Comparison of ENCODE assay signal across 9 cellular contexts in genomic region chr2:177242136-177242987, GRCh38. TPM values are rescaled to one million over a fixed set of nuclear protein-coding genes. Genes with fewer than 3 reads are reported as not detected.
DNase-seq lines count a peak whose midpoint lies in the region; ATAC-seq and TF ChIP-seq lines count a peak whose summit lies in the region.
"Had no signal": no experiment of that assay in that cellular context is flagged by ENCODE, and none has a peak within 500 bp of the region (broad histone marks: within the 10 kb centered on the region; RNA-seq: fewer than 3 reads in every experiment).

No MANE protein-coding gene starts in this region.

- peaks cover 97% of the 10 kb centered on the region for H3K79me2 ChIP-seq in SK-N-SH (ENCODE audit: insufficient read depth)

- H3K4me1 Mint-ChIP-seq in natural killer cell treated with Interleukin-12 subunit alpha and Interleukin-12 subunit beta and Interleukin-15 and Interleukin-18, amount 100 ng/mL, for 72 hours (ENCODE audit: low read depth in 2 of 2), result peaks cover 63 to 74% of the 10 kb centered on the region in 2 donors

- no peak for ATAC-seq in natural killer cell treated with Interleukin-12 subunit alpha and Interleukin-12 subunit beta and Interleukin-15 and Interleukin-18, amount 100 ng/mL, for 72 hours
- no peak for ATAC-seq in HG02870 (IDR thresholded peaks at IDR 0.05; ENCODE audit: unreplicated experiment)

- no peak for TF ChIP-seq RAD21 in SK-N-SH (IDR thresholded peaks at IDR 0.05; ENCODE audit: low read length)

- H3K27me3 Mint-ChIP-seq in natural killer cell treated with Interleukin-12 subunit alpha and Interleukin-12 subunit beta and Interleukin-15 and Interleukin-18, amount 100 ng/mL, for 72 hours, result no peaks in the 10 kb centered on the region

- peaks cover 0 to 6% of the 10 kb centered on the region in 2 experiments for H3K36me3 ChIP-seq in SK-N-SH (replicated peaks in 1 of 2; ENCODE audit: control insufficient read depth in 1 of 2, insufficient read depth in 2 of 2, low read length in 1 of 2)

- CTCF ChIA-PET in SK-N-SH (lab: Yijun Ruan, JAX), result interaction anchor here (1.3 to 3.2 kb wide), 2 partner anchors 22 to 78 kb away, joined by 4 to 16 read pairs; partner anchors contain the start of gene NFE2L2

- TF ChIP-seq CTCF in SK-N-SH (IDR thresholded peaks at IDR 0.05) (no peak), GM20000 (IDR thresholded peaks at IDR 0.05; ENCODE audit: extremely low read depth, missing control alignments) (no peak)

- H3K27me3 ChIP-seq in SK-N-SH (ENCODE audit: insufficient read depth), result no peaks in the 10 kb centered on the region

- DNase-seq in A172 (ENCODE audit: low spot score) (peak; percentile 90), GM04504 (ENCODE audit: low read depth) (peak; percentile 90), SK-N-SH (peak; percentile 25), epithelial cell of prostate (ENCODE audit: low read depth, low spot score) (no peak), GM20000 (ENCODE audit: low spot score) (no peak)
- no peak for DNase-seq in natural killer cell treated with Interleukin-12 subunit alpha and Interleukin-12 subunit beta and Interleukin-15 and Interleukin-18, amount 100 ng/mL, for 72 hours (ENCODE audit: low spot score)
- DNase-seq in stimulated activated CD4-positive, alpha-beta T cell treated with anti-CD3 and anti-CD28 coated beads, Interleukin-12 subunit alpha, Interleukin-12 subunit beta, amount 100 ng/mL, for 4 hours, result no peak

- H3K36me3 Mint-ChIP-seq in natural killer cell treated with Interleukin-12 subunit alpha and Interleukin-12 subunit beta and Interleukin-15 and Interleukin-18, amount 100 ng/mL, for 72 hours, result peaks cover 6% of the 10 kb centered on the region

- H3K27ac ChIP-seq in SK-N-SH (ENCODE audit: low read depth in 2 of 2, low read length in 1 of 2) (peak overlapping the region; percentile 94 to 98), epithelial cell of prostate (peak overlapping the region; percentile 98)

- POLR2A ChIA-PET in SK-N-SH (lab: Yijun Ruan, JAX), result no interaction called here

- no peaks in the 10 kb centered on the region for H3K9me3 ChIP-seq in SK-N-SH

- no peaks in the 10 kb centered on the region for H3K9me3 Mint-ChIP-seq in natural killer cell treated with Interleukin-12 subunit alpha and Interleukin-12 subunit beta and Interleukin-15 and Interleukin-18, amount 100 ng/mL, for 72 hours
- H3K9me3 Mint-ChIP-seq: neural crest cell had no signal

- peak overlapping the region; percentile 83 to 86 for H3K27ac Mint-ChIP-seq in natural killer cell treated with Interleukin-12 subunit alpha and Interleukin-12 subunit beta and Interleukin-15 and Interleukin-18, amount 100 ng/mL, for 72 hours

- H3K9ac ChIP-seq in SK-N-SH, result peak overlapping the region; percentile 70

- H3K9me2 ChIP-seq in SK-N-SH, result no peaks in the 10 kb centered on the region

- peak overlapping the region; percentile 67 for H3K4me2 ChIP-seq in SK-N-SH

- peaks cover 34% of the 10 kb centered on the region for H3F3A ChIP-seq in SK-N-SH (replicated peaks; ENCODE audit: insufficient read depth)

- WGBS in SK-N-SH (ENCODE audit: low lambda C conversion rate), result 11% methylated on average over 5 of the region's 5 CpGs

- peaks cover 19% of the 10 kb centered on the region for H4K20me1 ChIP-seq in SK-N-SH (ENCODE audit: insufficient read depth)

- H3K4me3 ChIP-seq in SK-N-SH (ENCODE audit: low read depth in 2 of 2, low read length in 1 of 2), result peak overlapping the region; percentile 26 to 46; a peak in 3 of 4 replicates

- peak overlapping the region; percentile 81 for H3K4me3 Mint-ChIP-seq in natural killer cell treated with Interleukin-12 subunit alpha and Interleukin-12 subunit beta and Interleukin-15 and Interleukin-18, amount 100 ng/mL, for 72 hours
- H3K4me3 Mint-ChIP-seq: neural crest cell had no signal

- peaks cover 45 to 62% of the 10 kb centered on the region in 2 experiments for H3K4me1 ChIP-seq in SK-N-SH (ENCODE audit: control insufficient read depth in 1 of 2, insufficient read depth in 2 of 2, low read depth in 1 of 2, low read length in 1 of 2)

- no peak overlapping the region for H2AFZ ChIP-seq in SK-N-SH (ENCODE audit: low read depth)

- peak; percentile 43 to 80; a peak in 3 of 4 replicates for TF ChIP-seq EP300 in SK-N-SH (IDR thresholded peaks at IDR 0.05; ENCODE audit: borderline replicate concordance in 1 of 2, low read depth in 1 of 2, low read length in 1 of 2)

TF ChIP-seq in SK-N-SH, 30 proteins besides CTCF, POLR2A, EP300 and RAD21 (continues in another document):
- TF ChIP-seq MEF2A (IDR thresholded peaks at IDR 0.05; ENCODE audit: borderline replicate concordance, low read depth) (0 out of 2 replicates have a peak, but pooled peaks have one; percentile 37), FOSL2 (IDR thresholded peaks at IDR 0.05; ENCODE audit: borderline replicate concordance, low read depth) (peak; percentile 91), USF1 (IDR thresholded peaks at IDR 0.05; ENCODE audit: borderline replicate concordance, low read depth) (no peak), ZBTB33 (IDR thresholded peaks at IDR 0.05; ENCODE audit: borderline replicate concordance, low read depth) (no peak), SIN3A (IDR thresholded peaks at IDR 0.05; ENCODE audit: borderline replicate concordance, low read depth, low read length) (no peak), JUND (IDR thresholded peaks at IDR 0.05) (peak; percentile 94), ELF1 (IDR thresholded peaks at IDR 0.05) (peak; percentile 66), EZH2phosphoT487 (IDR thresholded peaks at IDR 0.05; ENCODE audit: borderline replicate concordance, low read depth) (no peak), SMC3 (IDR thresholded peaks at IDR 0.05; ENCODE audit: low read depth, low read length) (no peak), CHD2 (IDR thresholded peaks at IDR 0.05; ENCODE audit: low read length, partially characterized antibody) (no peak), RFX5 (IDR thresholded peaks at IDR 0.05; ENCODE audit: low read length) (no peak), RXRA (IDR thresholded peaks at IDR 0.05; ENCODE audit: borderline replicate concordance, low read depth) (no peak), TCF12 (IDR thresholded peaks at IDR 0.05) (peak; percentile 91), TAF1 (IDR thresholded peaks at IDR 0.05; ENCODE audit: borderline replicate concordance, low read depth, low read length) (peak; percentile 61; the same call in 1 of the 2 replicates)
- TF ChIP-seq, protein P1, sequence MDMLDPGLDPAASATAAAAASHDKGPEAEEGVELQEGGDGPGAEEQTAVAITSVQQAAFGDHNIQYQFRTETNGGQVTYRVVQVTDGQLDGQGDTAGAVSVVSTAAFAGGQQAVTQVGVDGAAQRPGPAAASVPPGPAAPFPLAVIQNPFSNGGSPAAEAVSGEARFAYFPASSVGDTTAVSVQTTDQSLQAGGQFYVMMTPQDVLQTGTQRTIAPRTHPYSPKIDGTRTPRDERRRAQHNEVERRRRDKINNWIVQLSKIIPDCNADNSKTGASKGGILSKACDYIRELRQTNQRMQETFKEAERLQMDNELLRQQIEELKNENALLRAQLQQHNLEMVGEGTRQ (IDR thresholded peaks at IDR 0.05; ENCODE audit: borderline replicate concordance, low read depth, low read length), result no peak
- TF ChIP-seq, protein P2, sequence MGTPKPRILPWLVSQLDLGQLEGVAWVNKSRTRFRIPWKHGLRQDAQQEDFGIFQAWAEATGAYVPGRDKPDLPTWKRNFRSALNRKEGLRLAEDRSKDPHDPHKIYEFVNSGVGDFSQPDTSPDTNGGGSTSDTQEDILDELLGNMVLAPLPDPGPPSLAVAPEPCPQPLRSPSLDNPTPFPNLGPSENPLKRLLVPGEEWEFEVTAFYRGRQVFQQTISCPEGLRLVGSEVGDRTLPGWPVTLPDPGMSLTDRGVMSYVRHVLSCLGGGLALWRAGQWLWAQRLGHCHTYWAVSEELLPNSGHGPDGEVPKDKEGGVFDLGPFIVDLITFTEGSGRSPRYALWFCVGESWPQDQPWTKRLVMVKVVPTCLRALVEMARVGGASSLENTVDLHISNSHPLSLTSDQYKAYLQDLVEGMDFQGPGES (IDR thresholded peaks at IDR 0.05; ENCODE audit: low read depth, low read length), result no peak

RNA-seq across cellular contexts. Expression of gene NFE2L2, which starts 22.2 kb away (rescaled TPM):
- 47.1 and 51.1 TPM in 2 replicates for total RNA-seq in A172 (2014; rRNA removed; shearing (Covaris generic))
- 40.9 and 61.9 TPM in 2 replicates for polyA plus RNA-seq in SK-N-SH (2012; rRNA removed)
- polyA plus RNA-seq in SK-N-SH (2012; cell fraction: cytosol; rRNA removed), result 57.8 and 59.5 TPM in 2 replicates
- 51.9 and 65.3 TPM in 2 replicates for polyA plus RNA-seq in SK-N-SH (2012; cell fraction: nucleus; rRNA removed)
- total RNA-seq in natural killer cell treated with Interleukin-12 subunit alpha and Interleukin-12 subunit beta and Interleukin-15 and Interleukin-18, amount 100 ng/mL, for 72 hours, result 10 to 100 TPM; 71.2 to 96.6 TPM

RNA-seq across cellular contexts. Expression of gene HNRNPA3, which starts 29.8 kb away (rescaled TPM):
- 37.8 and 41.3 TPM in 2 replicates for total RNA-seq in A172 (2014; rRNA removed; shearing (Covaris generic))
- polyA plus RNA-seq in SK-N-SH (2012; rRNA removed), result 86.5 and 102 TPM in 2 replicates
- 125 and 185 TPM in 2 replicates for polyA plus RNA-seq in SK-N-SH (2012; cell fraction: cytosol; rRNA removed)
- 58.1 and 110 TPM in 2 replicates for polyA plus RNA-seq in SK-N-SH (2012; cell fraction: nucleus; rRNA removed)
- total RNA-seq in natural killer cell treated with Interleukin-12 subunit alpha and Interleukin-12 subunit beta and Interleukin-15 and Interleukin-18, amount 100 ng/mL, for 72 hours, result 100 to 1,000 TPM; 170 to 282 TPM

Comparison
In these comparisons a context has a peak if more than half of its experiments do, and no peak if none do; other contexts are left out.
1. DNase-seq: peak in A172 (single experiment), GM04504 (single experiment) and SK-N-SH (single experiment); none in epithelial cell of prostate (single experiment), natural killer cell treated with Interleukin-12 subunit alpha and Interleukin-12 subunit beta and Interleukin-15 and Interleukin-18, amount 100 ng/mL, for 72 hours (single experiment), GM20000 (single experiment) and stimulated activated CD4-positive, alpha-beta T cell treated with anti-CD3 and anti-CD28 coated beads, Interleukin-12 subunit alpha, Interleukin-12 subunit beta, amount 100 ng/mL, for 4 hours (single experiment).